12 cellular contexts compared by ENCODE assay signal in genomic region chr6:128511518-128511917, GRCh38. TPM values are rescaled to one million over a fixed set of nuclear protein-coding genes. Genes with fewer than 3 reads are reported as not detected.
DNase-seq lines count a peak whose midpoint lies in the region; ATAC-seq, FAIRE-seq and TF ChIP-seq lines count a peak whose summit lies in the region.
"Had no signal": no experiment of that assay in that cellular context is flagged by ENCODE, and none has a peak within 500 bp of the region (broad histone marks: within the 10 kb centered on the region; RNA-seq: fewer than 3 reads in every experiment).

No MANE protein-coding gene starts in this region.

- TF ChIP-seq EP300 in GM12878 (IDR thresholded peaks at IDR 0.05; ENCODE audit: borderline replicate concordance in 1 of 2, control insufficient read depth in 1 of 2, low read depth in 2 of 2, low read length in 2 of 2) = no peak

- POLR2A ChIA-PET in GM12878 (lab: Charles Lee) = no interaction called here

- H3K4me3 ChIP-seq in GM12878 = no peak overlapping the region
- H3K4me3 ChIP-seq: left ventricle myocardium inferior had no signal

- H3K9ac ChIP-seq in GM12878 (ENCODE audit: control insufficient read depth, insufficient read depth, low read length) = no peak overlapping the region

- intact Hi-C loops in GM12878 (cut with micrococcal nuclease; ENCODE audit: unreplicated experiment) (loop anchor here (10.0 kb wide), 2 partner anchors 657 to 777 kb away; no protein-coding TSS in a partner anchor), posterior cingulate gyrus (cut with DNase I) (no loop called here)

- peak overlapping the region; percentile 87 to 94 (median 89) for H3K27ac Mint-ChIP-seq in nephron

- H3K4me1 ChIP-seq in GM12878 (ENCODE audit: control insufficient read depth, insufficient read depth, low read length) = no peaks in the 10 kb centered on the region

- no peaks in the 10 kb centered on the region for H3K36me3 ChIP-seq in GM12878 (ENCODE audit: control insufficient read depth in 2 of 2, insufficient read depth in 2 of 2, low read length in 1 of 2)
- H3K36me3 ChIP-seq: left ventricle myocardium inferior had no signal

- in situ Hi-C loops in GM12878 (cut with MboI) = no loop called here

- H4K20me1 ChIP-seq in GM12878 (ENCODE audit: control insufficient read depth, insufficient read depth) = no peaks in the 10 kb centered on the region

- no peaks in the 10 kb centered on the region for H3K9me3 Mint-ChIP-seq in nephron

- no peak for TF ChIP-seq RAD21 in GM12878 (IDR thresholded peaks at IDR 0.05; ENCODE audit: insufficient read depth, low read depth, low read length)

- H3K36me3 Mint-ChIP-seq in nephron (ENCODE audit: low read depth) = no peaks in the 10 kb centered on the region

- no peak overlapping the region for H3K27ac ChIP-seq in GM12878 (ENCODE audit: control insufficient read depth, insufficient read depth)
- H3K27ac ChIP-seq: left ventricle myocardium inferior had no signal

- no peaks in the 10 kb centered on the region for H3K9me3 ChIP-seq in GM12878 (replicated peaks; ENCODE audit: control insufficient read depth, insufficient read depth, low read length)
- H3K9me3 ChIP-seq: left ventricle myocardium inferior had no signal

- H3K27me3 ChIP-seq in GM12878 (replicated peaks in 1 of 2; ENCODE audit: control insufficient read depth in 2 of 2, insufficient read depth in 2 of 2, low read length in 1 of 2) = no peaks in the 10 kb centered on the region

- no peak for FAIRE-seq in GM12878 (lab: Jason Lieb, UNC)

- peak; percentile 81 for ATAC-seq in GM19043 (IDR thresholded peaks at IDR 0.05; ENCODE audit: low read depth, unreplicated experiment)
- ATAC-seq in HG03045 (IDR thresholded peaks at IDR 0.05; ENCODE audit: unreplicated experiment) = peak; percentile 42
- ATAC-seq in GM12878 = no peak; the same call in 1 of the 3 replicates

- H3K79me2 ChIP-seq in GM12878 (ENCODE audit: control insufficient read depth, insufficient read depth, low read length) = no peaks in the 10 kb centered on the region

- no peak overlapping the region for H2AFZ ChIP-seq in GM12878 (ENCODE audit: control insufficient read depth, low read depth, low read length)

- CTCF ChIA-PET in GM12878 (lab: Yijun Ruan, JAX) = interaction anchor here (0.9 kb wide), 1 partner anchor 8 kb away, joined by 3 read pairs; no protein-coding TSS in a partner anchor

- RAD21 ChIA-PET in GM12878 (lab: Charles Lee; ENCODE audit: unreplicated experiment) = no interaction called here

- TF ChIP-seq POLR2A in GM12878 (IDR thresholded peaks at IDR 0.05; ENCODE audit: low read depth, low read length) = no peak

- DNase-seq in GM12878 (ENCODE audit: low read depth, low spot score) (peak; percentile 27), Kasumi-1 (lab: John Stamatoyannopoulos, UW) (no peak), globus pallidus (ENCODE audit: low spot score) (no peak), posterior cingulate gyrus (no peak)
- no peak for DNase-seq in stimulated activated CD4-positive, alpha-beta T cell treated with anti-CD3 and anti-CD28 coated beads, Interleukin-1b, Interleukin-23, amount 100 ng/mL, for 48 hours
- DNase-seq: activated CD4-positive, CD25-positive, alpha-beta regulatory T cell treated with anti-CD3 and anti-CD28 coated beads, Interleukin-2, amount 50 U/mL, for 72 hours; DND-41; left ventricle myocardium inferior; NCI-H774 had no signal

- H3K4me1 Mint-ChIP-seq in nephron = peaks cover 41% of the 10 kb centered on the region

- H3K4me3 Mint-ChIP-seq in nephron = no peak overlapping the region

- 8% methylated on average over 4 of the region's 4 CpGs for WGBS in GM12878 (ENCODE audit: insufficient coverage, insufficient replicate concordance, low lambda C conversion rate, missing lambda C conversion rate)

- no peak overlapping the region for H3K4me2 ChIP-seq in GM12878 (ENCODE audit: control insufficient read depth, insufficient read depth)

- no TSS peak for BruUV-seq in GM12878 (replicated peaks; lab: Mats Ljungman, UMichigan)

- TF ChIP-seq CTCF in GM12878 (IDR thresholded peaks at IDR 0.05 in 2 of 3, conservative IDR thresholded peaks at IDR 0.05 in 1 of 3; ENCODE audit: control insufficient read depth in 2 of 3, extremely low read depth in 1 of 3, insufficient read depth in 1 of 3, low read depth in 3 of 3, low read length in 3 of 3) (no peak), nephron (IDR thresholded peaks at IDR 0.05; ENCODE audit: unreplicated experiment in 3 of 3) (no peak)

- H3K27me3 Mint-ChIP-seq in nephron (ENCODE audit: low read depth) = no peaks in the 10 kb centered on the region

- SMC1A ChIA-PET in GM12878 (lab: Charles Lee; ENCODE audit: uncharacterized antibody, unreplicated experiment) = interaction anchor here (1.5 to 1.6 kb wide), 2 partner anchors 8 to 17 kb away, joined by 3 read pairs; no protein-coding TSS in a partner anchor

TF ChIP-seq in GM12878, 131 proteins besides CTCF, POLR2A, EP300 and RAD21 (continues in another document):
- TF ChIP-seq EZH2 (IDR thresholded peaks at IDR 0.05; ENCODE audit: borderline replicate concordance, control insufficient read depth, low read depth, low read length) (no peak), SREBF2 (IDR thresholded peaks at IDR 0.05; ENCODE audit: low read length) (no peak), CREM (IDR thresholded peaks at IDR 0.05; ENCODE audit: low read depth) (no peak), ELK1 (IDR thresholded peaks at IDR 0.05; ENCODE audit: low read depth, low read length) (no peak), EGR1 (IDR thresholded peaks at IDR 0.05; ENCODE audit: borderline replicate concordance in 1 of 2, low read depth in 2 of 2, low read length in 2 of 2) (no peak), SP1 (IDR thresholded peaks at IDR 0.05; ENCODE audit: low read depth, low read length) (no peak), ETV6 (conservative IDR thresholded peaks at IDR 0.05 in 1 of 2, IDR thresholded peaks at IDR 0.05 in 1 of 2; ENCODE audit: borderline replicate concordance in 1 of 2, low read depth in 1 of 2) (no peak), RB1 (IDR thresholded peaks at IDR 0.05; ENCODE audit: borderline replicate concordance) (no peak), RAD51 (IDR thresholded peaks at IDR 0.05) (no peak), USF1 (IDR thresholded peaks at IDR 0.05; ENCODE audit: borderline replicate concordance, extremely low read length, insufficient read depth, low read depth, low read length) (no peak), GATAD2B (conservative IDR thresholded peaks at IDR 0.05; ENCODE audit: low read depth) (no peak), ZBED1 (IDR thresholded peaks at IDR 0.05; ENCODE audit: borderline replicate concordance) (no peak), NKRF (conservative IDR thresholded peaks at IDR 0.05) (no peak), FOS (IDR thresholded peaks at IDR 0.05; ENCODE audit: borderline replicate concordance, extremely low read depth, insufficient read length) (no peak), BCL11A (IDR thresholded peaks at IDR 0.05; ENCODE audit: low read depth, low read length) (no peak), TCF3 (IDR thresholded peaks at IDR 0.05; ENCODE audit: borderline replicate concordance, insufficient read depth, low read depth, low read length) (no peak)

RNA-seq across cellular contexts. Expression of gene PTPRK, which starts 8.9 kb away (rescaled TPM):
- 4.9 and 5.0 TPM in 2 replicates for total RNA-seq in GM12878 (2013; cell fraction: nucleolus; rRNA removed)
- total RNA-seq in GM12878 (2014; rRNA removed) (0.44 and 0.62 TPM in 2 replicates), GM12878 (2014; rRNA removed; fragmentation: Illumina TruSeq; extraction: Trizol) (1.0 and 1.4 TPM in 2 replicates), GM12878 (2021) (0.85 and 1.0 TPM in 2 replicates)
- polyA plus RNA-seq in GM12878 (2011; ENCODE audit: low read depth) = 0.12 TPM
- polyA plus RNA-seq in GM12878 (2011; rRNA removed) (1.4 and 1.9 TPM in 2 replicates), GM12878 (2014; fragmentation: Illumina TruSeq; extraction: Trizol) (0.54 and 1.5 TPM in 2 replicates), GM12878 (2014; fragmentation: Nextera tagmentation; extraction: Ambion mirVana) (under 1 TPM; 0.24 to 0.40 TPM), GM12878 (2014; rRNA removed) (0.56 and 0.95 TPM in 2 replicates), GM12878 (2016; fragmentation: Nextera tagmentation; extraction: Ambion mirVana) (under 1 TPM; 0.23 to 0.50 TPM)
- 1.7 and 1.9 TPM in 2 replicates for polyA plus RNA-seq in GM12878 (2011; cell fraction: cytosol; rRNA removed)
- 1.7 and 2.1 TPM in 2 replicates for polyA plus RNA-seq in GM12878 (2011; cell fraction: nucleus; rRNA removed)
- polyA plus RNA-seq in GM12878 (2012) = 0.13 and 0.28 TPM in 2 replicates
- polyA minus RNA-seq in GM12878 (2011; rRNA and poly(A)+ RNA removed) = 6.4 and 6.9 TPM in 2 replicates
- 1.4 and 3.5 TPM in 2 replicates for polyA minus RNA-seq in GM12878 (2011; cell fraction: cytosol; rRNA and poly(A)+ RNA removed)
- 11.1 and 15.6 TPM in 2 replicates for polyA minus RNA-seq in GM12878 (2011; cell fraction: nucleus; rRNA and poly(A)+ RNA removed)
